22 cellular contexts compared by ENCODE assay signal in genomic region chr21:33551664-33552063, GRCh38.
"Had no signal": no experiment of that assay in that cellular context is flagged by ENCODE, and none has a peak within 500 bp of the region (broad histone marks: within the 10 kb centered on the region; RNA-seq: fewer than 3 reads in every experiment).

No MANE protein-coding gene starts in this region.

- H3K27me3 ChIP-seq: hepatocyte, pancreas, sigmoid colon, spleen, suprapubic skin, tibial artery, vagina had no signal

- H3K4me3 ChIP-seq: hepatocyte, left ventricle myocardium inferior, lung, pancreas, prostate gland, sigmoid colon, spleen, suprapubic skin, thoracic aorta, tibial artery, vagina had no signal

- H3K4me2 ChIP-seq: hepatocyte had no signal

- H3K27ac ChIP-seq: hepatocyte, left ventricle myocardium inferior, pancreas, prostate gland, sigmoid colon, spleen, suprapubic skin, thoracic aorta, tibial artery, vagina had no signal

- H3K4me1 ChIP-seq: prostate gland had no signal

- FAIRE-seq: pancreas, small intestine had no signal

- H3K27me3 Mint-ChIP-seq: naive B cell; stimulated activated naive CD8-positive, alpha-beta T cell treated with anti-CD3 and anti-CD28 coated beads, Interleukin-15, Interleukin-2, amounts not matched to agents 100 ng/mL and 50 ng/mL, for 24 hours; type B pancreatic cell had no signal

- DNase-seq: islet precursor cell; left ventricle myocardium inferior; mesendoderm; naive B cell; natural killer cell; pancreas; retina; sigmoid colon; small intestine; spleen; stimulated activated CD4-positive, alpha-beta T cell treated with anti-CD3 and anti-CD28 coated beads, Interleukin-4, amount 100 ng/mL, for 24 hours; tibial artery had no signal

- H3K4me3 Mint-ChIP-seq: mesothelial cell of epicardium; natural killer cell; stimulated activated effector memory CD8-positive, alpha-beta T cell treated with anti-CD3 and anti-CD28 coated beads, Interleukin-12 subunit alpha, Interleukin-12 subunit beta, amount 100 ng/mL, for 72 hours; stimulated activated naive CD8-positive, alpha-beta T cell treated with anti-CD3 and anti-CD28 coated beads, Interleukin-15, Interleukin-2, amounts not matched to agents 100 ng/mL and 50 ng/mL, for 24 hours; type B pancreatic cell had no signal

- H3K9me3 ChIP-seq: left ventricle myocardium inferior, pancreas, prostate gland, sigmoid colon, spleen, suprapubic skin, thoracic aorta, tibial artery, vagina had no signal

- H3K9me3 Mint-ChIP-seq: naive B cell; natural killer cell; stimulated activated effector memory CD8-positive, alpha-beta T cell treated with anti-CD3 and anti-CD28 coated beads, Interleukin-12 subunit alpha, Interleukin-12 subunit beta, amount 100 ng/mL, for 72 hours; stimulated activated naive CD8-positive, alpha-beta T cell treated with anti-CD3 and anti-CD28 coated beads, Interleukin-15, Interleukin-2, amounts not matched to agents 100 ng/mL and 50 ng/mL, for 24 hours; type B pancreatic cell had no signal

- H2AFZ ChIP-seq: hepatocyte had no signal

- H3K27ac Mint-ChIP-seq: mesothelial cell of epicardium; stimulated activated naive CD8-positive, alpha-beta T cell treated with anti-CD3 and anti-CD28 coated beads, Interleukin-15, Interleukin-2, amounts not matched to agents 100 ng/mL and 50 ng/mL, for 24 hours had no signal
